In the genomic region with DNA sequence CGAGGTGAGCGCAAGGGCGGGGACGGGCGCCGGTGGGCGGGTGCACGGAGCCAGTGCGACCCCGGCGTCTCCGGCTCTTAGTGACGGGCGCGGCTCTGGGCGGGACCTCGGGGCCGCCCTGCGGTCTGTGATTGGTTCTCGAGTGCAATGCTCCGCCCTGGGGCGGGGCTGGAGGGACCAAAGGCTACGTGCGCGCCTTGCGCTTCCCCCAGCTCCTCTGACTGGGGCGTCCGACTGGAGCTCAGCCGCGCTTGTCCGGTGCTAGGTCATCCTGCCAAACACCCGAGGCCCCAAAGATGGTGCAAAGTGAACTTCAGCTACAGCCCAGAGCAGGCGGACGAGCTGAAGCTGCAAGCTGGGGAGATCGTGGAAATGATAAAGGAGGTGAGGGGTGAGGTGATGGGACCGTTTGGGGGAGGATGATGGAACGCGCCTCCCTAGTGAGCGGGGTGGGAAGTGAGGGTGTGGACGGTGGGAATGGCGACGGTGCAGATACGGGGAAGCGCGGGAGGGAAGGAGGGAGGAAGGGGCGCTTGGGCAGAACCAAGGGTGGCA, we compare ENCODE assay signal across 1 cellular context.
A peak's percentile ranks its signal among the peaks of the same experiment; 100 is the strongest.
TF ChIP-seq lines count a peak whose summit lies in the region.

No MANE protein-coding gene starts in this region.

TF ChIP-seq in HepG2, 621 proteins besides CTCF, POLR2A, EP300 and RAD21 (continued from another document and continues in another):
- TF ChIP-seq, protein P1, sequence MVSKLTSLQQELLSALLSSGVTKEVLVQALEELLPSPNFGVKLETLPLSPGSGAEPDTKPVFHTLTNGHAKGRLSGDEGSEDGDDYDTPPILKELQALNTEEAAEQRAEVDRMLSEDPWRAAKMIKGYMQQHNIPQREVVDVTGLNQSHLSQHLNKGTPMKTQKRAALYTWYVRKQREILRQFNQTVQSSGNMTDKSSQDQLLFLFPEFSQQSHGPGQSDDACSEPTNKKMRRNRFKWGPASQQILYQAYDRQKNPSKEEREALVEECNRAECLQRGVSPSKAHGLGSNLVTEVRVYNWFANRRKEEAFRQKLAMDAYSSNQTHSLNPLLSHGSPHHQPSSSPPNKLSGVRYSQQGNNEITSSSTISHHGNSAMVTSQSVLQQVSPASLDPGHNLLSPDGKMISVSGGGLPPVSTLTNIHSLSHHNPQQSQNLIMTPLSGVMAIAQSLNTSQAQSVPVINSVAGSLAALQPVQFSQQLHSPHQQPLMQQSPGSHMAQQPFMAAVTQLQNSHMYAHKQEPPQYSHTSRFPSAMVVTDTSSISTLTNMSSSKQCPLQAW (CRISPR knock-in tag; IDR thresholded peaks at IDR 0.05), result peak; percentile 91
- TF ChIP-seq, protein P2, sequence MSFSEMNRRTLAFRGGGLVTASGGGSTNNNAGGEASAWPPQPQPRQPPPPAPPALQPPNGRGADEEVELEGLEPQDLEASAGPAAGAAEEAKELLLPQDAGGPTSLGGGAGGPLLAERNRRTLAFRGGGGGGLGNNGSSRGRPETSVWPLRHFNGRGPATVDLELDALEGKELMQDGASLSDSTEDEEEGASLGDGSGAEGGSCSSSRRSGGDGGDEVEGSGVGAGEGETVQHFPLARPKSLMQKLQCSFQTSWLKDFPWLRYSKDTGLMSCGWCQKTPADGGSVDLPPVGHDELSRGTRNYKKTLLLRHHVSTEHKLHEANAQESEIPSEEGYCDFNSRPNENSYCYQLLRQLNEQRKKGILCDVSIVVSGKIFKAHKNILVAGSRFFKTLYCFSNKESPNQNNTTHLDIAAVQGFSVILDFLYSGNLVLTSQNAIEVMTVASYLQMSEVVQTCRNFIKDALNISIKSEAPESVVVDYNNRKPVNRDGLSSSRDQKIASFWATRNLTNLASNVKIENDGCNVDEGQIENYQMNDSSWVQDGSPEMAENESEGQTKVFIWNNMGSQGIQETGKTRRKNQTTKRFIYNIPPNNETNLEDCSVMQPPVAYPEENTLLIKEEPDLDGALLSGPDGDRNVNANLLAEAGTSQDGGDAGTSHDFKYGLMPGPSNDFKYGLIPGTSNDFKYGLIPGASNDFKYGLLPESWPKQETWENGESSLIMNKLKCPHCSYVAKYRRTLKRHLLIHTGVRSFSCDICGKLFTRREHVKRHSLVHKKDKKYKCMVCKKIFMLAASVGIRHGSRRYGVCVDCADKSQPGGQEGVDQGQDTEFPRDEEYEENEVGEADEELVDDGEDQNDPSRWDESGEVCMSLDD (CRISPR knock-in tag; IDR thresholded peaks at IDR 0.05; ENCODE audit: borderline replicate concordance), result no peak; the same call in 1 of the 2 replicates
- TF ChIP-seq, protein P3, sequence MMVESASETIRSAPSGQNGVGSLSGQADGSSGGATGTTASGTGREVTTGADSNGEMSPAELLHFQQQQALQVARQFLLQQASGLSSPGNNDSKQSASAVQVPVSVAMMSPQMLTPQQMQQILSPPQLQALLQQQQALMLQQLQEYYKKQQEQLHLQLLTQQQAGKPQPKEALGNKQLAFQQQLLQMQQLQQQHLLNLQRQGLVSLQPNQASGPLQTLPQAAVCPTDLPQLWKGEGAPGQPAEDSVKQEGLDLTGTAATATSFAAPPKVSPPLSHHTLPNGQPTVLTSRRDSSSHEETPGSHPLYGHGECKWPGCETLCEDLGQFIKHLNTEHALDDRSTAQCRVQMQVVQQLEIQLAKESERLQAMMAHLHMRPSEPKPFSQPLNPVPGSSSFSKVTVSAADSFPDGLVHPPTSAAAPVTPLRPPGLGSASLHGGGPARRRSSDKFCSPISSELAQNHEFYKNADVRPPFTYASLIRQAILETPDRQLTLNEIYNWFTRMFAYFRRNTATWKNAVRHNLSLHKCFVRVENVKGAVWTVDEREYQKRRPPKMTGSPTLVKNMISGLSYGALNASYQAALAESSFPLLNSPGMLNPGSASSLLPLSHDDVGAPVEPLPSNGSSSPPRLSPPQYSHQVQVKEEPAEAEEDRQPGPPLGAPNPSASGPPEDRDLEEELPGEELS (CRISPR knock-in tag; IDR thresholded peaks at IDR 0.05), result 0 out of 2 replicates have a peak, but pooled peaks have one; percentile 11
- TF ChIP-seq CBX1 (IDR thresholded peaks at IDR 0.05; ENCODE audit: low read depth) (peak; percentile 79), ZNF530 (CRISPR knock-in tag; IDR thresholded peaks at IDR 0.05; ENCODE audit: low read depth) (no peak), KDM3A (CRISPR knock-in tag; IDR thresholded peaks at IDR 0.05; ENCODE audit: low read depth) (no peak), AGO1 (IDR thresholded peaks at IDR 0.05; ENCODE audit: low read depth, low read length, poor library complexity, severe bottlenecking) (no peak), ZNF570 (CRISPR knock-in tag; IDR thresholded peaks at IDR 0.05; ENCODE audit: borderline replicate concordance) (no peak), DMTF1 (CRISPR knock-in tag; IDR thresholded peaks at IDR 0.05) (0 out of 2 replicates have a peak, but pooled peaks have one; percentile 14), KDM1A (CRISPR knock-in tag; IDR thresholded peaks at IDR 0.05) (no peak), FOXJ3 (CRISPR knock-in tag; IDR thresholded peaks at IDR 0.05; ENCODE audit: borderline replicate concordance) (no peak), EEA1 (CRISPR knock-in tag; IDR thresholded peaks at IDR 0.05; ENCODE audit: borderline replicate concordance) (no peak), ZNF432 (CRISPR knock-in tag; IDR thresholded peaks at IDR 0.05; ENCODE audit: borderline replicate concordance) (no peak), GLI4 (CRISPR knock-in tag; IDR thresholded peaks at IDR 0.05; ENCODE audit: borderline replicate concordance) (no peak), ZZZ3 (CRISPR knock-in tag; IDR thresholded peaks at IDR 0.05; ENCODE audit: borderline replicate concordance) (no peak), HMG20A (CRISPR knock-in tag; IDR thresholded peaks at IDR 0.05; ENCODE audit: borderline replicate concordance) (no peak), ZSCAN29 (CRISPR knock-in tag; conservative IDR thresholded peaks at IDR 0.05) (no peak), ARNTL (CRISPR knock-in tag; IDR thresholded peaks at IDR 0.05) (no peak; the same call in 1 of the 2 replicates), ZNF510 (CRISPR knock-in tag; IDR thresholded peaks at IDR 0.05; ENCODE audit: low read depth) (0 out of 2 replicates have a peak, but pooled peaks have one; percentile 49), SP1 (IDR thresholded peaks at IDR 0.05) (no peak), SP1 (CRISPR knock-in tag; IDR thresholded peaks at IDR 0.05) (peak; percentile 73), ZNF720 (CRISPR knock-in tag; IDR thresholded peaks at IDR 0.05) (no peak), IRF9 (CRISPR knock-in tag; IDR thresholded peaks at IDR 0.05; ENCODE audit: borderline replicate concordance) (no peak), ZNF891 (CRISPR knock-in tag; IDR thresholded peaks at IDR 0.05) (0 out of 2 replicates have a peak, but pooled peaks have one; percentile 10), SNRNP70 (IDR thresholded peaks at IDR 0.05; ENCODE audit: low read depth, low read length) (no peak), AKAP8 (CRISPR knock-in tag; IDR thresholded peaks at IDR 0.05) (no peak; the same call in 1 of the 2 replicates), ZNF10 (CRISPR knock-in tag; IDR thresholded peaks at IDR 0.05; ENCODE audit: borderline replicate concordance, low read depth) (no peak), RBM22 (optimal IDR thresholded peaks at IDR 0.05; ENCODE audit: low read length) (no peak), ZNF672 (CRISPR knock-in tag; IDR thresholded peaks at IDR 0.05) (no peak), SMAD9 (CRISPR knock-in tag; IDR thresholded peaks at IDR 0.05) (no peak), ZBTB38 (CRISPR knock-in tag; IDR thresholded peaks at IDR 0.05) (peak; percentile 32; the same call in 1 of the 2 replicates)
- TF ChIP-seq, protein P4, sequence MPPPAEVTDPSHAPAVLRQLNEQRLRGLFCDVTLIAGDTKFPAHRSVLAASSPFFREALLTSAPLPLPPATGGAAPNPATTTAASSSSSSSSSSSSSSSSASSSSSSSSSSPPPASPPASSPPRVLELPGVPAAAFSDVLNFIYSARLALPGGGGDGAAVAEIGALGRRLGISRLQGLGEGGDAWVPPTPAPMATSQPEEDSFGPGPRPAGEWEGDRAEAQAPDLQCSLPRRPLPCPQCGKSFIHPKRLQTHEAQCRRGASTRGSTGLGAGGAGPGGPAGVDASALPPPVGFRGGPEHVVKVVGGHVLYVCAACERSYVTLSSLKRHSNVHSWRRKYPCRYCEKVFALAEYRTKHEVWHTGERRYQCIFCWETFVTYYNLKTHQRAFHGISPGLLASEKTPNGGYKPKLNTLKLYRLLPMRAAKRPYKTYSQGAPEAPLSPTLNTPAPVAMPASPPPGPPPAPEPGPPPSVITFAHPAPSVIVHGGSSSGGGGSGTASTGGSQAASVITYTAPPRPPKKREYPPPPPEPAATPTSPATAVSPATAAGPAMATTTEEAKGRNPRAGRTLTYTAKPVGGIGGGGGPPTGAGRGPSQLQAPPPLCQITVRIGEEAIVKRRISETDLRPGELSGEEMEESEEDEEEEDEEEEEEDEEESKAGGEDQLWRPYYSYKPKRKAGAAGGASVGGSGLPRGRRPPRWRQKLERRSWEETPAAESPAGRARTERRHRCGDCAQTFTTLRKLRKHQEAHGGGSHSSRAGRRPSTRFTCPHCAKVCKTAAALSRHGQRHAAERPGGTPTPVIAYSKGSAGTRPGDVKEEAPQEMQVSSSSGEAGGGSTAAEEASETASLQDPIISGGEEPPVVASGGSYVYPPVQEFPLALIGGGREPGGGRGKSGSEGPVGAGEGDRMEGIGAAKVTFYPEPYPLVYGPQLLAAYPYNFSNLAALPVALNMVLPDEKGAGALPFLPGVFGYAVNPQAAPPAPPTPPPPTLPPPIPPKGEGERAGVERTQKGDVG (CRISPR knock-in tag; IDR thresholded peaks at IDR 0.05; ENCODE audit: borderline replicate concordance), result no peak
- TF ChIP-seq, protein P5, sequence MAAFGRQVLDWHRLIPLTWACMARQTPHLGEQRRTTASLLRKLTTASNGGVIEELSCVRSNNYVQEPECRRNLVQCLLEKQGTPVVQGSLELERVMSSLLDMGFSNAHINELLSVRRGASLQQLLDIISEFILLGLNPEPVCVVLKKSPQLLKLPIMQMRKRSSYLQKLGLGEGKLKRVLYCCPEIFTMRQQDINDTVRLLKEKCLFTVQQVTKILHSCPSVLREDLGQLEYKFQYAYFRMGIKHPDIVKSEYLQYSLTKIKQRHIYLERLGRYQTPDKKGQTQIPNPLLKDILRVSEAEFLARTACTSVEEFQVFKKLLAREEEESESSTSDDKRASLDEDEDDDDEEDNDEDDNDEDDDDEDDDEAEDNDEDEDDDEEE (CRISPR knock-in tag; IDR thresholded peaks at IDR 0.05), result no peak
- TF ChIP-seq, protein P6, sequence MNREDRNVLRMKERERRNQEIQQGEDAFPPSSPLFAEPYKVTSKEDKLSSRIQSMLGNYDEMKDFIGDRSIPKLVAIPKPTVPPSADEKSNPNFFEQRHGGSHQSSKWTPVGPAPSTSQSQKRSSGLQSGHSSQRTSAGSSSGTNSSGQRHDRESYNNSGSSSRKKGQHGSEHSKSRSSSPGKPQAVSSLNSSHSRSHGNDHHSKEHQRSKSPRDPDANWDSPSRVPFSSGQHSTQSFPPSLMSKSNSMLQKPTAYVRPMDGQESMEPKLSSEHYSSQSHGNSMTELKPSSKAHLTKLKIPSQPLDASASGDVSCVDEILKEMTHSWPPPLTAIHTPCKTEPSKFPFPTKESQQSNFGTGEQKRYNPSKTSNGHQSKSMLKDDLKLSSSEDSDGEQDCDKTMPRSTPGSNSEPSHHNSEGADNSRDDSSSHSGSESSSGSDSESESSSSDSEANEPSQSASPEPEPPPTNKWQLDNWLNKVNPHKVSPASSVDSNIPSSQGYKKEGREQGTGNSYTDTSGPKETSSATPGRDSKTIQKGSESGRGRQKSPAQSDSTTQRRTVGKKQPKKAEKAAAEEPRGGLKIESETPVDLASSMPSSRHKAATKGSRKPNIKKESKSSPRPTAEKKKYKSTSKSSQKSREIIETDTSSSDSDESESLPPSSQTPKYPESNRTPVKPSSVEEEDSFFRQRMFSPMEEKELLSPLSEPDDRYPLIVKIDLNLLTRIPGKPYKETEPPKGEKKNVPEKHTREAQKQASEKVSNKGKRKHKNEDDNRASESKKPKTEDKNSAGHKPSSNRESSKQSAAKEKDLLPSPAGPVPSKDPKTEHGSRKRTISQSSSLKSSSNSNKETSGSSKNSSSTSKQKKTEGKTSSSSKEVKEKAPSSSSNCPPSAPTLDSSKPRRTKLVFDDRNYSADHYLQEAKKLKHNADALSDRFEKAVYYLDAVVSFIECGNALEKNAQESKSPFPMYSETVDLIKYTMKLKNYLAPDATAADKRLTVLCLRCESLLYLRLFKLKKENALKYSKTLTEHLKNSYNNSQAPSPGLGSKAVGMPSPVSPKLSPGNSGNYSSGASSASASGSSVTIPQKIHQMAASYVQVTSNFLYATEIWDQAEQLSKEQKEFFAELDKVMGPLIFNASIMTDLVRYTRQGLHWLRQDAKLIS (CRISPR knock-in tag; IDR thresholded peaks at IDR 0.05), result no peak
- TF ChIP-seq, protein P7, sequence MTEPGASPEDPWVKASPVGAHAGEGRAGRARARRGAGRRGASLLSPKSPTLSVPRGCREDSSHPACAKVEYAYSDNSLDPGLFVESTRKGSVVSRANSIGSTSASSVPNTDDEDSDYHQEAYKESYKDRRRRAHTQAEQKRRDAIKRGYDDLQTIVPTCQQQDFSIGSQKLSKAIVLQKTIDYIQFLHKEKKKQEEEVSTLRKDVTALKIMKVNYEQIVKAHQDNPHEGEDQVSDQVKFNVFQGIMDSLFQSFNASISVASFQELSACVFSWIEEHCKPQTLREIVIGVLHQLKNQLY (CRISPR knock-in tag; IDR thresholded peaks at IDR 0.05), result 0 out of 2 replicates have a peak, but pooled peaks have one; percentile 25
- TF ChIP-seq, protein P8, sequence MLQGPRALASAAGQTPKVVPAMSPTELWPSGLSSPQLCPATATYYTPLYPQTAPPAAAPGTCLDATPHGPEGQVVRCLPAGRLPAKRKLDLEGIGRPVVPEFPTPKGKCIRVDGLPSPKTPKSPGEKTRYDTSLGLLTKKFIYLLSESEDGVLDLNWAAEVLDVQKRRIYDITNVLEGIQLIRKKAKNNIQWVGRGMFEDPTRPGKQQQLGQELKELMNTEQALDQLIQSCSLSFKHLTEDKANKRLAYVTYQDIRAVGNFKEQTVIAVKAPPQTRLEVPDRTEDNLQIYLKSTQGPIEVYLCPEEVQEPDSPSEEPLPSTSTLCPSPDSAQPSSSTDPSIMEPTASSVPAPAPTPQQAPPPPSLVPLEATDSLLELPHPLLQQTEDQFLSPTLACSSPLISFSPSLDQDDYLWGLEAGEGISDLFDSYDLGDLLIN (CRISPR knock-in tag; IDR thresholded peaks at IDR 0.05; ENCODE audit: borderline replicate concordance), result no peak
